ENCODE assay signal across 27 cellular contexts in the genomic region with DNA sequence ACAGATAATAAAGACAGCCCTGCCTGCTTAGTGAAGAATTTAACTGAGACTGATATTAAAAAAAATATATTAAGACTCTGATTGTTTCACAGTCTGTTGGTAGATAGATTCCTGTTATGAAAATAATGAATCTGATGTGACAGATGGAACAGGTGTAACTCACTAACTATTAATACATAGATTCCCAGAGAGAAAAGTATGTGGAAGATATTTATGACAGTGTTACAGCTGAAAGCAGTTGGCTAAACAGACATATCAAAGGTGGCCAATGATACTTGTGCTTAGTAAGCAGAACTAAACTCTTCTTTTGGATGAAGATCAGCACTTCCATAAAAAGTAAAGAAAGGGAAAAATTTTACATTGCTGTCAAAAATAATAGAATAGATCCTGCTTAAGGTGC.
"Had no signal": no experiment of that assay in that cellular context is flagged by ENCODE, and none has a peak within 500 bp of the region (broad histone marks: within the 10 kb centered on the region; RNA-seq: fewer than 3 reads in every experiment).

No MANE protein-coding gene starts in this region.

- ATAC-seq: naive thymus-derived CD8-positive, alpha-beta T cell; natural killer cell treated with Interleukin-12 subunit alpha and Interleukin-12 subunit beta and Interleukin-15 and Interleukin-18, amount 100 ng/mL, for 72 hours; pancreas; right cardiac atrium; right lobe of liver; stimulated activated effector memory CD8-positive, alpha-beta T cell treated with anti-CD3 and anti-CD28 coated beads, Interleukin-12 subunit alpha, Interleukin-12 subunit beta, amount 100 ng/mL, for 72 hours; stimulated activated naive CD8-positive, alpha-beta T cell treated with anti-CD3 and anti-CD28 coated beads, Interleukin-15, amount 100 ng/mL, for 72 hours; stimulated activated naive CD8-positive, alpha-beta T cell treated with anti-CD3 and anti-CD28 coated beads, Interleukin-15, Interleukin-2, amounts not matched to agents 100 U/mL and 50 U/mL, for 24 hours; upper lobe of right lung had no signal

- H3K4me3 ChIP-seq: pancreas, prostate gland, right lobe of liver, sigmoid colon, suprapubic skin, testis, tibial artery, transverse colon, upper lobe of right lung, uterus had no signal

- H3K27me3 ChIP-seq: neutrophil, pancreas, right lobe of liver, sigmoid colon, suprapubic skin, testis, tibial artery, transverse colon, upper lobe of right lung, uterus had no signal

- FAIRE-seq: pancreas, small intestine had no signal

- H3K4me1 Mint-ChIP-seq: naive B cell; naive thymus-derived CD8-positive, alpha-beta T cell; stimulated activated effector memory CD8-positive, alpha-beta T cell treated with anti-CD3 and anti-CD28 coated beads, Interleukin-12 subunit alpha, Interleukin-12 subunit beta, amount 100 ng/mL, for 72 hours; stimulated activated naive CD8-positive, alpha-beta T cell treated with anti-CD3 and anti-CD28 coated beads, Interleukin-15, amount 100 ng/mL, for 72 hours had no signal

- H3K27me3 Mint-ChIP-seq: naive B cell; naive thymus-derived CD8-positive, alpha-beta T cell; natural killer cell treated with Interleukin-12 subunit alpha and Interleukin-12 subunit beta and Interleukin-15 and Interleukin-18, amount 100 ng/mL, for 72 hours; stimulated activated naive CD8-positive, alpha-beta T cell treated with anti-CD3 and anti-CD28 coated beads, Interleukin-15, amount 100 ng/mL, for 72 hours had no signal

- DNase-seq: naive B cell; naive thymus-derived CD8-positive, alpha-beta T cell; nucleus accumbens; pancreas; right cardiac atrium; right lobe of liver; sigmoid colon; small intestine; stimulated activated CD4-positive, alpha-beta T cell treated with anti-CD3 and anti-CD28 coated beads, Interleukin-15, amount 100 ng/mL, for 24 hours; stimulated activated CD4-positive, alpha-beta T cell treated with anti-CD3 and anti-CD28 coated beads, Interleukin-2, amount 100 ng/mL, for 24 hours; stimulated activated CD4-positive, alpha-beta T cell treated with anti-CD3 and anti-CD28 coated beads, Interleukin-2, amount 100 ng/mL, for 48 hours; stimulated activated CD4-positive, alpha-beta T cell treated with anti-CD3 and anti-CD28 coated beads, Interleukin-4, amount 100 ng/mL, for 24 hours; stimulated activated naive CD4-positive, alpha-beta T cell; stimulated activated naive CD8-positive, alpha-beta T cell treated with anti-CD3 and anti-CD28 coated beads, Interleukin-15, amount 100 ng/mL, for 72 hours; stimulated activated naive CD8-positive, alpha-beta T cell treated with anti-CD3 and anti-CD28 coated beads, Interleukin-15, Interleukin-2, amounts not matched to agents 100 U/mL and 50 U/mL, for 24 hours; substantia nigra; testis; tibial artery; transverse colon; upper lobe of right lung; uterus had no signal

- H3K4me3 Mint-ChIP-seq: naive B cell; naive thymus-derived CD8-positive, alpha-beta T cell; natural killer cell treated with Interleukin-12 subunit alpha and Interleukin-12 subunit beta and Interleukin-15 and Interleukin-18, amount 100 ng/mL, for 72 hours; stimulated activated effector memory CD8-positive, alpha-beta T cell treated with anti-CD3 and anti-CD28 coated beads, Interleukin-12 subunit alpha, Interleukin-12 subunit beta, amount 100 ng/mL, for 72 hours; stimulated activated naive CD8-positive, alpha-beta T cell treated with anti-CD3 and anti-CD28 coated beads, Interleukin-15, amount 100 ng/mL, for 72 hours; type B pancreatic cell had no signal

- H3K4me1 ChIP-seq: pancreas, prostate gland, right lobe of liver, sigmoid colon, suprapubic skin, testis, tibial artery, upper lobe of right lung, uterus had no signal

- H3K36me3 ChIP-seq: neutrophil, pancreas, prostate gland, right lobe of liver, sigmoid colon, suprapubic skin, tibial artery, transverse colon, upper lobe of right lung, uterus had no signal

- H3K9me3 ChIP-seq: neutrophil, pancreas, prostate gland, right lobe of liver, sigmoid colon, suprapubic skin, testis, tibial artery, transverse colon, upper lobe of right lung, uterus had no signal

- H3K27ac ChIP-seq: neutrophil, pancreas, prostate gland, right lobe of liver, sigmoid colon, suprapubic skin, testis, tibial artery, transverse colon, upper lobe of right lung, uterus had no signal

- H3K36me3 Mint-ChIP-seq: naive B cell; natural killer cell treated with Interleukin-12 subunit alpha and Interleukin-12 subunit beta and Interleukin-15 and Interleukin-18, amount 100 ng/mL, for 72 hours; stimulated activated effector memory CD8-positive, alpha-beta T cell treated with anti-CD3 and anti-CD28 coated beads, Interleukin-12 subunit alpha, Interleukin-12 subunit beta, amount 100 ng/mL, for 72 hours; type B pancreatic cell had no signal

- H3K27ac Mint-ChIP-seq: naive B cell; naive thymus-derived CD8-positive, alpha-beta T cell; natural killer cell treated with Interleukin-12 subunit alpha and Interleukin-12 subunit beta and Interleukin-15 and Interleukin-18, amount 100 ng/mL, for 72 hours; stimulated activated effector memory CD8-positive, alpha-beta T cell treated with anti-CD3 and anti-CD28 coated beads, Interleukin-12 subunit alpha, Interleukin-12 subunit beta, amount 100 ng/mL, for 72 hours; stimulated activated naive CD8-positive, alpha-beta T cell treated with anti-CD3 and anti-CD28 coated beads, Interleukin-15, amount 100 ng/mL, for 72 hours; type B pancreatic cell had no signal
